ENCODE assay signal across 8 cellular contexts in the genomic region with DNA sequence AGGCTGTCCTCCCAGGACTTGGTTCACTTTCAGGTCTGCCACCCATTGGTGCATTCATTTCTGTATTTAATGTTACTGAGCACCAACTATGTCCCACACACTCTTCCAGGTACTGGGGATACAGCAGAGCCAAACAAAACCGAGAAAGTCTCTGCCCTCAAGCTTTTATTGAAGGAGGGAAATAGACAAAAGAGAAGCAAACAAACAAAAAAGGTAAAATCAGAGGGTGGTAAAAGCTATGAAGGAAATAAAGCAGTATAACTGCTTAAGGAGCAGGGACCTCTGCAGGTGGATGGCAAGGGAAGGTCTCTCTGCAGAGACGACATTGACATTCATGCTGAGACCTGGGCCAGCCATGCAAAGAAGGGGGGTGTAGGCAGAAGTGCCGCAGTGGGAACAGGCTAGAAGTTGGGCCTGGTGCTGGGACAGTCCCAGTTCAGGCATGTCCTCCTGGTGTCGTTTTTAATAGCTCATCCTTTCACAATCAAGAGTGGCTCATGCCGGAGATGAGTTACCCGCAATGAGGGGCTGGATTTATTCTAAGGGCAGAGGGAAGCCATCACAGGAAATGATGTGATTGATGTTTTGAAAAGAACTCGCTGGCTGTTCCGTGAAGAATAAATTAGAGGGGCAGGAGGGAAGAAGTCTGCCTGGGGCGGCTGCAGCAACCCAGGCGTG.
DNase-seq lines count a peak whose midpoint lies in the region; ATAC-seq and TF ChIP-seq lines count a peak whose summit lies in the region.

No MANE protein-coding gene starts in this region.

- peak overlapping the region; percentile 99 for H3K27ac ChIP-seq in endodermal cell (ENCODE audit: low read depth, low read length)
- peak overlapping the region; percentile 78 for H3K27ac ChIP-seq in temporal lobe (ENCODE audit: low read depth, low read length)

- WGBS in endodermal cell (ENCODE audit: insufficient coverage in 1 of 2, insufficient read length in 1 of 2), 2 experiments, result 24 to 40% methylated on average over 6 to 10 of the region's 10 CpGs

- intact Hi-C loops in Caco-2 (cut with micrococcal nuclease; ENCODE audit: unreplicated experiment), result no loop called here

- TF ChIP-seq CTCF in Caco-2 (IDR thresholded peaks at IDR 0.05; ENCODE audit: insufficient read depth in 1 of 2, low read depth in 1 of 2, low read length in 1 of 2, severe bottlenecking in 1 of 2, unreplicated experiment in 1 of 2) (no peak), NB4 (IDR thresholded peaks at IDR 0.05; ENCODE audit: low read depth, low read length) (no peak), endodermal cell (conservative IDR thresholded peaks at IDR 0.05) (no peak)

- TF ChIP-seq POLR2A in NB4 (IDR thresholded peaks at IDR 0.05; ENCODE audit: extremely low read depth, insufficient read length), result no peak

- CTCF ChIA-PET in Caco-2 (lab: Charles Lee), result no interaction called here
- CTCF ChIA-PET in activated CD4-positive, alpha-beta T cell treated with anti-CD3 and anti-CD28 coated beads, Interleukin-2, amount 10 ng/mL, durations not matched to agents 7 days and 5 days (lab: Charles Lee), result interaction anchor here (0.9 to 2.1 kb wide), 6 partner anchors 8 to 71 kb away, joined by 3 to 9 read pairs (median 4); no protein-coding TSS in a partner anchor

- H3K4me1 Mint-ChIP-seq in Caco-2 (ENCODE audit: low read depth, unreplicated experiment) (peaks cover 15% of the 10 kb centered on the region), endodermal cell (peaks cover 36% of the 10 kb centered on the region), naive B cell (peaks cover 45 to 61% (median 53%) of the 10 kb centered on the region in 3 donors)
- H3K4me1 Mint-ChIP-seq in activated CD4-positive, alpha-beta T cell treated with anti-CD3 and anti-CD28 coated beads, Interleukin-2, amount 10 ng/mL, durations not matched to agents 7 days and 5 days, result peaks cover 82% of the 10 kb centered on the region

- H3K27ac Mint-ChIP-seq in Caco-2 (ENCODE audit: unreplicated experiment) (no peak overlapping the region), endodermal cell (peak overlapping the region; percentile 90), naive B cell (peak overlapping the region; percentile 99 to 100 (median 99))
- H3K27ac Mint-ChIP-seq in activated CD4-positive, alpha-beta T cell treated with anti-CD3 and anti-CD28 coated beads, Interleukin-2, amount 10 ng/mL, durations not matched to agents 7 days and 5 days, result peak overlapping the region; percentile 97

- DNase-seq in Caco-2 (no peak), NB4 (ENCODE audit: low read depth) (peak; percentile 89), endodermal cell (peak; percentile 84), naive B cell (peak; percentile 68), NCI-H2171 (lab: John Stamatoyannopoulos, UW) (no peak)
- DNase-seq in activated CD4-positive, alpha-beta T cell treated with anti-CD3 and anti-CD28 coated beads, Interleukin-2, amount 10 ng/mL, durations not matched to agents 7 days and 5 days, result peak; percentile 77

- no peaks in the 10 kb centered on the region for H3K27me3 ChIP-seq in Caco-2 (replicated peaks; ENCODE audit: control insufficient read depth, insufficient read depth, low read length)
- H3K27me3 ChIP-seq in endodermal cell (ENCODE audit: control insufficient read depth, insufficient read depth, low read length, poor library complexity, severe bottlenecking), result peaks cover under 1% of the 10 kb centered on the region

- H3K9ac ChIP-seq in endodermal cell (ENCODE audit: extremely low read depth, low read length, poor library complexity, severe bottlenecking), result peak overlapping the region; percentile 12

- no peaks in the 10 kb centered on the region for H3K36me3 ChIP-seq in Caco-2 (ENCODE audit: control insufficient read depth, insufficient read depth, low read length)
- H3K36me3 ChIP-seq in endodermal cell (ENCODE audit: control insufficient read depth, insufficient read depth, low read length), result no peaks in the 10 kb centered on the region

- peak overlapping the region; percentile 63 for H3K4me3 Mint-ChIP-seq in Caco-2 (ENCODE audit: unreplicated experiment)
- H3K4me3 Mint-ChIP-seq in activated CD4-positive, alpha-beta T cell treated with anti-CD3 and anti-CD28 coated beads, Interleukin-2, amount 10 ng/mL, durations not matched to agents 7 days and 5 days, result peak overlapping the region; percentile 63
- H3K4me3 Mint-ChIP-seq in endodermal cell, result peak overlapping the region; percentile 46
- H3K4me3 Mint-ChIP-seq in naive B cell, result peak overlapping the region; percentile 86 to 96 (median 92)

- H3K9me3 ChIP-seq in Caco-2 (no peaks in the 10 kb centered on the region), endodermal cell (ENCODE audit: control insufficient read depth, low read length) (no peaks in the 10 kb centered on the region)

- H3K36me3 Mint-ChIP-seq in Caco-2 (ENCODE audit: insufficient read depth, unreplicated experiment), result no peaks in the 10 kb centered on the region
- H3K36me3 Mint-ChIP-seq in activated CD4-positive, alpha-beta T cell treated with anti-CD3 and anti-CD28 coated beads, Interleukin-2, amount 10 ng/mL, durations not matched to agents 7 days and 5 days (ENCODE audit: low read depth), result no peaks in the 10 kb centered on the region
- no peaks in the 10 kb centered on the region for H3K36me3 Mint-ChIP-seq in endodermal cell (ENCODE audit: low read depth)
- H3K36me3 Mint-ChIP-seq in naive B cell, result no peaks in the 10 kb centered on the region

- ATAC-seq in GM21447 (IDR thresholded peaks at IDR 0.05; ENCODE audit: unreplicated experiment) (peak; percentile 25), naive B cell (ENCODE audit: low read depth in 2 of 2) (peak; percentile 46 to 52)

- peak overlapping the region; percentile 36; the same call in 1 of the 2 replicates for H3K4me3 ChIP-seq in Caco-2 (ENCODE audit: low read depth, low read length)
- H3K4me3 ChIP-seq in NB4 (ENCODE audit: low read depth, low read length), result peak overlapping the region; percentile 11
- peak overlapping the region; percentile 50 for H3K4me3 ChIP-seq in endodermal cell (ENCODE audit: low read length)

- no peaks in the 10 kb centered on the region for H3K9me3 Mint-ChIP-seq in Caco-2 (ENCODE audit: unreplicated experiment)
- no peaks in the 10 kb centered on the region for H3K9me3 Mint-ChIP-seq in activated CD4-positive, alpha-beta T cell treated with anti-CD3 and anti-CD28 coated beads, Interleukin-2, amount 10 ng/mL, durations not matched to agents 7 days and 5 days
- no peaks in the 10 kb centered on the region for H3K9me3 Mint-ChIP-seq in endodermal cell
- no peaks in the 10 kb centered on the region for H3K9me3 Mint-ChIP-seq in naive B cell

- H3K27me3 Mint-ChIP-seq in Caco-2 (ENCODE audit: insufficient read depth, unreplicated experiment) (no peaks in the 10 kb centered on the region), endodermal cell (ENCODE audit: insufficient read depth) (peaks cover 2% of the 10 kb centered on the region), naive B cell (no peaks in the 10 kb centered on the region)
- no peaks in the 10 kb centered on the region for H3K27me3 Mint-ChIP-seq in activated CD4-positive, alpha-beta T cell treated with anti-CD3 and anti-CD28 coated beads, Interleukin-2, amount 10 ng/mL, durations not matched to agents 7 days and 5 days

- POLR2A ChIA-PET in Caco-2 (lab: Charles Lee), result no interaction called here
- POLR2A ChIA-PET in activated CD4-positive, alpha-beta T cell treated with anti-CD3 and anti-CD28 coated beads, Interleukin-2, amount 10 ng/mL, durations not matched to agents 7 days and 5 days (lab: Charles Lee), result interaction anchor here (0.6 kb wide), 3 partner anchors 26 to 1877 kb away, joined by 3 to 5 read pairs (median 3); no protein-coding TSS in a partner anchor

- peaks cover 11% of the 10 kb centered on the region; the same call in 1 of the 2 replicates for H3K4me1 ChIP-seq in Caco-2
- H3K4me1 ChIP-seq in endodermal cell (ENCODE audit: control insufficient read depth, insufficient read depth, low read length), result peaks cover 21% of the 10 kb centered on the region

- BruUV-seq in Caco-2 (replicated peaks; lab: Mats Ljungman, UMichigan), result no TSS peak

Comparison
In these comparisons a context has a peak if more than half of its experiments do, and no peak if none do; other contexts are left out.
1. DNase-seq: peak in NB4 (single experiment), activated CD4-positive, alpha-beta T cell treated with anti-CD3 and anti-CD28 coated beads, Interleukin-2, amount 10 ng/mL, durations not matched to agents 7 days and 5 days (single experiment), endodermal cell (single experiment) and naive B cell (single experiment); none in Caco-2 (0 of 2) and NCI-H2171 (single experiment).
2. Peak in every context shown above with its lines, with median percentiles within 50 percentile points of each other: H3K4me3 ChIP-seq and H3K4me3 Mint-ChIP-seq.